ENCODE assay signal across 8 cellular contexts in genomic region chr2:95323347-95324155, GRCh38. TPM values are rescaled to one million over a fixed set of nuclear protein-coding genes. Genes with fewer than 3 reads are reported as not detected.
DNase-seq lines count a peak whose midpoint lies in the region; ATAC-seq and TF ChIP-seq lines count a peak whose summit lies in the region.

No MANE protein-coding gene starts in this region.

- no peak overlapping the region for H2AFZ ChIP-seq in osteoblast (ENCODE audit: low read length)

- TF ChIP-seq CTCF in LNCAP (IDR thresholded peaks at IDR 0.05) (peak; percentile 69), cardiac fibroblast (IDR thresholded peaks at IDR 0.05; ENCODE audit: low read depth, low read length) (peak; percentile 34), osteoblast (IDR thresholded peaks at IDR 0.05; ENCODE audit: extremely low read depth, low read depth, low read length) (no peak)

- H3K27ac ChIP-seq in osteoblast (ENCODE audit: low read depth, low read length): no peak overlapping the region

- ATAC-seq in GM19351 (IDR thresholded peaks at IDR 0.05; ENCODE audit: unreplicated experiment): no peak
- no peak for ATAC-seq in HG03039 (IDR thresholded peaks at IDR 0.05; ENCODE audit: unreplicated experiment)

- H3K27me3 ChIP-seq in osteoblast (ENCODE audit: insufficient read depth, low read length): peaks cover 3% of the 10 kb centered on the region

- peak; percentile 76 for DNase-seq in GM03348 (ENCODE audit: low spot score)
- DNase-seq in cardiac fibroblast (ENCODE audit: low read depth in 2 of 2): peak in 1 of 2 donors; percentile 24
- DNase-seq in osteoblast (ENCODE audit: insufficient read length, low spot score, missing footprints): peak; percentile 93
- no peak for DNase-seq in NK-92 (lab: John Stamatoyannopoulos, UW; ENCODE audit: unreplicated experiment)
- DNase-seq in midbrain (lab: John Stamatoyannopoulos, UW): no peak

- H3K79me2 ChIP-seq in osteoblast (ENCODE audit: insufficient read depth, low read length): no peaks in the 10 kb centered on the region

- H3K9me3 ChIP-seq in osteoblast (ENCODE audit: low read depth, low read length): no peaks in the 10 kb centered on the region

- H3K4me1 ChIP-seq in osteoblast (ENCODE audit: insufficient read depth, low read length): peaks cover 2% of the 10 kb centered on the region

- no peak overlapping the region for H3K4me2 ChIP-seq in osteoblast (ENCODE audit: insufficient read depth, low read length)

- H3K4me3 ChIP-seq in cardiac fibroblast (replicated peaks in 1 of 2; ENCODE audit: low read depth in 2 of 2, low read length in 2 of 2) (no peak overlapping the region), osteoblast (ENCODE audit: insufficient read depth, low read length) (no peak overlapping the region)

- H4K20me1 ChIP-seq in osteoblast (ENCODE audit: insufficient read depth, low read length): no peaks in the 10 kb centered on the region

- H3K36me3 ChIP-seq in osteoblast (ENCODE audit: insufficient read depth, low read length): no peaks in the 10 kb centered on the region

RNA-seq across cellular contexts. Expression of gene KCNIP3, which starts 26.4 kb away (rescaled TPM):
- under 0.01 and 0.29 TPM in 2 replicates for total RNA-seq in osteoblast

RNA-seq across cellular contexts. Expression of gene PROM2, which starts 49.3 kb away (rescaled TPM):
- total RNA-seq in osteoblast: 0.29 and 0.36 TPM in 2 replicates

Comparison
In these comparisons a context has a peak if more than half of its experiments do, and no peak if none do; other contexts are left out.
1. DNase-seq: peak in GM03348 (single experiment) and osteoblast (single experiment); none in NK-92 (single experiment) and midbrain (single experiment).